In genomic region chr16:57802635-57803412, GRCh38 we compare ENCODE assay signal across 1 cellular context.
TF ChIP-seq lines count a peak whose summit lies in the region.

No MANE protein-coding gene starts in this region.

TF ChIP-seq in HepG2, 621 proteins besides CTCF, POLR2A, EP300 and RAD21 (continued from another document and continues in another):
- TF ChIP-seq ZNF280D (CRISPR knock-in tag; IDR thresholded peaks at IDR 0.05) (peak; percentile 71; the same call in 1 of the 2 replicates), LBX2 (CRISPR knock-in tag; IDR thresholded peaks at IDR 0.05; ENCODE audit: borderline replicate concordance) (no peak), ZNF430 (CRISPR knock-in tag; IDR thresholded peaks at IDR 0.05) (peak; percentile 95), ZNF12 (CRISPR knock-in tag; IDR thresholded peaks at IDR 0.05) (peak; percentile 40; the same call in 1 of the 2 replicates), EHMT2 (IDR thresholded peaks at IDR 0.05; ENCODE audit: borderline replicate concordance, low read depth, low read length) (no peak), BRCA1 (CRISPR knock-in tag; IDR thresholded peaks at IDR 0.05) (peak; percentile 87; the same call in 1 of the 2 replicates), GFI1 (CRISPR knock-in tag; IDR thresholded peaks at IDR 0.05; ENCODE audit: borderline replicate concordance) (no peak; the same call in 1 of the 2 replicates), ZNF441 (CRISPR knock-in tag; IDR thresholded peaks at IDR 0.05; ENCODE audit: borderline replicate concordance) (peak; percentile 40; the same call in 1 of the 2 replicates), ZBTB1 (CRISPR knock-in tag; IDR thresholded peaks at IDR 0.05; ENCODE audit: borderline replicate concordance) (peak; percentile 85; the same call in 1 of the 2 replicates), MYPOP (CRISPR knock-in tag; IDR thresholded peaks at IDR 0.05) (peak; percentile 91), ZNF326 (CRISPR knock-in tag; IDR thresholded peaks at IDR 0.05; ENCODE audit: borderline replicate concordance) (0 out of 2 replicates have a peak, but pooled peaks have one; percentile 10), NPAS2 (CRISPR knock-in tag; IDR thresholded peaks at IDR 0.05; ENCODE audit: borderline replicate concordance) (no peak), SP2 (CRISPR knock-in tag; IDR thresholded peaks at IDR 0.05) (peak; percentile 53), ZNF383 (CRISPR knock-in tag; IDR thresholded peaks at IDR 0.05; ENCODE audit: borderline replicate concordance) (peak; percentile 66; the same call in 1 of the 2 replicates), ZNF704 (CRISPR knock-in tag; IDR thresholded peaks at IDR 0.05; ENCODE audit: borderline replicate concordance) (peak; percentile 86; the same call in 1 of the 2 replicates), PRPF4 (IDR thresholded peaks at IDR 0.05; ENCODE audit: low read depth, low read length, poor library complexity, severe bottlenecking) (no peak), ZNF33B (CRISPR knock-in tag; IDR thresholded peaks at IDR 0.05) (peak; percentile 95), DZIP1 (CRISPR knock-in tag; IDR thresholded peaks at IDR 0.05) (0 out of 2 replicates have a peak, but pooled peaks have one; percentile 26), TSC22D2 (CRISPR knock-in tag; IDR thresholded peaks at IDR 0.05; ENCODE audit: borderline replicate concordance) (peak; percentile 92; the same call in 1 of the 2 replicates), ZNF562 (CRISPR knock-in tag; IDR thresholded peaks at IDR 0.05; ENCODE audit: borderline replicate concordance) (no peak), ARNT (IDR thresholded peaks at IDR 0.05) (no peak), ZNF761 (CRISPR knock-in tag; conservative IDR thresholded peaks at IDR 0.05) (peak; percentile 78), NFAT5 (CRISPR knock-in tag; IDR thresholded peaks at IDR 0.05) (peak; percentile 86), SMARCE1 (IDR thresholded peaks at IDR 0.05; ENCODE audit: borderline replicate concordance) (no peak), ZMYM4 (CRISPR knock-in tag; IDR thresholded peaks at IDR 0.05) (peak; percentile 80), CBX1 (IDR thresholded peaks at IDR 0.05; ENCODE audit: low read depth) (peak; percentile 5), ZNF792 (CRISPR knock-in tag; IDR thresholded peaks at IDR 0.05) (no peak), ZNF282 (IDR thresholded peaks at IDR 0.05; ENCODE audit: partially characterized antibody) (no peak), U2AF2 (IDR thresholded peaks at IDR 0.05; ENCODE audit: low read depth, low read length) (no peak), ZNF709 (CRISPR knock-in tag; IDR thresholded peaks at IDR 0.05) (peak; percentile 89; the same call in 1 of the 2 replicates), STAT6 (CRISPR knock-in tag; IDR thresholded peaks at IDR 0.05; ENCODE audit: borderline replicate concordance) (peak; percentile 51; the same call in 1 of the 2 replicates), ZBTB7B (CRISPR knock-in tag; IDR thresholded peaks at IDR 0.05) (no peak; the same call in 1 of the 2 replicates), RNF2 (conservative IDR thresholded peaks at IDR 0.05; ENCODE audit: low read depth) (peak; percentile 88), HOXA5 (CRISPR knock-in tag; IDR thresholded peaks at IDR 0.05) (peak; percentile 80; the same call in 1 of the 2 replicates), EZH2 (conservative IDR thresholded peaks at IDR 0.05; ENCODE audit: low read depth, low read length) (no peak), CEBPB (IDR thresholded peaks at IDR 0.05; ENCODE audit: borderline replicate concordance, low read depth, low read length) (no peak), CREB1 (IDR thresholded peaks at IDR 0.05) (no peak), CREB1 (CRISPR knock-in tag; IDR thresholded peaks at IDR 0.05) (no peak), RFXANK (CRISPR knock-in tag; IDR thresholded peaks at IDR 0.05) (no peak), CC2D1A (CRISPR knock-in tag; IDR thresholded peaks at IDR 0.05) (no peak), MED8 (CRISPR knock-in tag; IDR thresholded peaks at IDR 0.05; ENCODE audit: insufficient replicate concordance) (no peak), KAT8 (CRISPR knock-in tag; IDR thresholded peaks at IDR 0.05) (no peak), THAP8 (CRISPR knock-in tag; IDR thresholded peaks at IDR 0.05; ENCODE audit: borderline replicate concordance) (no peak), ZNF781 (CRISPR knock-in tag; IDR thresholded peaks at IDR 0.05; ENCODE audit: borderline replicate concordance, not compliant biosample characterization) (peak; percentile 60), BHLHE40 (IDR thresholded peaks at IDR 0.05; ENCODE audit: low read length) (peak; percentile 82), MYNN (CRISPR knock-in tag; IDR thresholded peaks at IDR 0.05; ENCODE audit: low read depth) (0 out of 2 replicates have a peak, but pooled peaks have one; percentile 32)
